In genomic region chr14:65164068-65164824, GRCh38 we compare ENCODE assay signal across 8 cellular contexts.
DNase-seq lines count a peak whose midpoint lies in the region; ATAC-seq and TF ChIP-seq lines count a peak whose summit lies in the region.

No MANE protein-coding gene starts in this region.

- DNase-seq in AG04450 (ENCODE audit: low read depth, low spot score) (no peak), GM12864 (ENCODE audit: low read depth) (no peak), NCI-H2107 treated with DMSO at 0.1 percent for 48 hours (lab: John Stamatoyannopoulos, UW; ENCODE audit: unreplicated experiment) (peak; percentile 81), fibroblast of the aortic adventitia (ENCODE audit: low read depth) (peak; percentile 77), pons (ENCODE audit: low spot score) (peak; percentile 71)
- peak; percentile 33 for DNase-seq in activated CD4-positive, alpha-beta T cell treated with anti-CD3 and anti-CD28 coated beads, Interleukin-2, amount 50 U/mL, for 1 hour

- TF ChIP-seq CTCF in AG04450 (IDR thresholded peaks at IDR 0.05; ENCODE audit: low read depth, low read length) (peak; percentile 71), GM12864 (IDR thresholded peaks at IDR 0.05; ENCODE audit: low read depth, low read length, missing control alignments) (peak; percentile 65), fibroblast of the aortic adventitia (IDR thresholded peaks at IDR 0.05; ENCODE audit: insufficient read depth, low read length) (peak; percentile 54)

- H3K9me3 ChIP-seq in AG04450 (ENCODE audit: control insufficient read depth, insufficient read depth, low read length), result no peaks in the 10 kb centered on the region

- CTCF ChIA-PET in AG04450 (lab: Charles Lee), result interaction anchor here (0.6 to 9.2 kb wide), 19 partner anchors 13 to 906 kb away, joined by 3 to 129 read pairs (median 3); partner anchors contain the start of gene FUT8

- ATAC-seq in HG02852 (IDR thresholded peaks at IDR 0.05; ENCODE audit: unreplicated experiment) (no peak), GM18861 (IDR thresholded peaks at IDR 0.05; ENCODE audit: unreplicated experiment) (no peak)

- H3K4me3 ChIP-seq in AG04450 (ENCODE audit: low read depth, low read length) (no peak overlapping the region), GM12864 (ENCODE audit: low read depth, low read length) (no peak overlapping the region), fibroblast of the aortic adventitia (ENCODE audit: low read depth, low read length) (no peak overlapping the region)

- no peak overlapping the region for H3K27ac ChIP-seq in AG04450 (ENCODE audit: low read depth, low read length)

- H3K27me3 ChIP-seq in AG04450 (ENCODE audit: control insufficient read depth, insufficient read depth, low read length), result no peaks in the 10 kb centered on the region

- POLR2A ChIA-PET in AG04450 (lab: Yijun Ruan, JAX), result interaction anchor here (2.3 kb wide), 1 partner anchor 248 kb away, joined by 8 read pairs; the partner anchor contains the start of gene FUT8

Comparison
In these comparisons a context has a peak if more than half of its experiments do, and no peak if none do; other contexts are left out.
1. DNase-seq: peak in NCI-H2107 treated with DMSO at 0.1 percent for 48 hours (single experiment), activated CD4-positive, alpha-beta T cell treated with anti-CD3 and anti-CD28 coated beads, Interleukin-2, amount 50 U/mL, for 1 hour (single experiment), fibroblast of the aortic adventitia (single experiment) and pons (single experiment); none in AG04450 (single experiment) and GM12864 (single experiment).
2. Peak in every context shown above with its lines, with median percentiles within 50 percentile points of each other: CTCF ChIP-seq.